In genomic region chr12:122356192-122356635, GRCh38 we compare ENCODE assay signal across 8 cellular contexts.
DNase-seq lines count a peak whose midpoint lies in the region; ATAC-seq and TF ChIP-seq lines count a peak whose summit lies in the region.

No MANE protein-coding gene starts in this region.

- no peak overlapping the region for H3K4me3 ChIP-seq in ACC112 (ENCODE audit: low read depth, low read length)
- no peak overlapping the region for H3K4me3 ChIP-seq in colonic mucosa
- H3K4me3 ChIP-seq in lung = no peak overlapping the region

- H2AFZ ChIP-seq in ACC112 (ENCODE audit: low read length, unreplicated experiment) = no peak overlapping the region

- H3K9me3 ChIP-seq in colonic mucosa (no peaks in the 10 kb centered on the region), lung (ENCODE audit: control insufficient read depth in 2 of 2, insufficient read depth in 1 of 2, low read length in 1 of 2) (no peaks in the 10 kb centered on the region)

- H3K79me2 ChIP-seq in ACC112 (ENCODE audit: control insufficient read depth, insufficient read depth, low read length, unreplicated experiment) = no peaks in the 10 kb centered on the region

- intact Hi-C loops in colonic mucosa (cut with DNase I) = no loop called here

- peaks cover 3% of the 10 kb centered on the region for H3K4me1 ChIP-seq in ACC112 (ENCODE audit: control insufficient read depth, insufficient read depth, low read length, unreplicated experiment)
- no peaks in the 10 kb centered on the region for H3K4me1 ChIP-seq in colonic mucosa
- H3K4me1 ChIP-seq in lung (ENCODE audit: control insufficient read depth in 2 of 2, insufficient read depth in 2 of 2, low read length in 2 of 2) = no peaks in the 10 kb centered on the region

- H3K36me3 ChIP-seq in ACC112 (ENCODE audit: insufficient read depth, low read length) = peaks cover 10% of the 10 kb centered on the region
- H3K36me3 ChIP-seq in colonic mucosa = peaks cover 16% of the 10 kb centered on the region
- H3K36me3 ChIP-seq in lung (ENCODE audit: control insufficient read depth in 2 of 2, insufficient read depth in 2 of 2, low read length in 2 of 2) = peaks cover 28 to 29% of the 10 kb centered on the region in 2 donors

- TF ChIP-seq CTCF in colonic mucosa (IDR thresholded peaks at IDR 0.05) (peak; percentile 80), lung (IDR thresholded peaks at IDR 0.05; ENCODE audit: control extremely low read depth, extremely low read depth) (peak; percentile 37)

- DNase-seq in GM19238 (ENCODE audit: insufficient read length, low spot score) (peak; percentile 10), NCI-H2227 treated with DMSO at 0.1 percent for 48 hours (lab: John Stamatoyannopoulos, UW) (peak; percentile 58), colonic mucosa (peak; percentile 53), lung (ENCODE audit: low spot score) (no peak)
- DNase-seq in stimulated activated CD8-positive, alpha-beta memory T cell treated with anti-CD3 and anti-CD28 coated beads, Interleukin-4, amount 100 ng/mL, for 24 hours (ENCODE audit: low read depth) = peak; percentile 28

- no peak overlapping the region for H3K9ac ChIP-seq in colonic mucosa (ENCODE audit: low read depth in 2 of 2, low read length in 2 of 2)

- H3K27ac ChIP-seq in ACC112 (ENCODE audit: low read depth, low read length) (peak overlapping the region; percentile 57), colonic mucosa (no peak overlapping the region), lung (ENCODE audit: low read depth in 1 of 2, low read length in 1 of 2) (no peak overlapping the region)

- WGBS in lung, 2 donors = 40 to 41% methylated on average over 3 of the region's 3 CpGs

- peak; percentile 75 to 83 for ATAC-seq in activated CD4-positive, CD25-positive, alpha-beta regulatory T cell treated with anti-CD3 and anti-CD28 coated beads, Interleukin-2, amount 50 U/mL, for 24 hours
- ATAC-seq in lung (ENCODE audit: insufficient read depth, low FRiP score) (no peak), HG02938 (IDR thresholded peaks at IDR 0.05; ENCODE audit: unreplicated experiment) (no peak)

- no peaks in the 10 kb centered on the region for H3K27me3 ChIP-seq in ACC112 (ENCODE audit: insufficient read depth, low read length)
- no peaks in the 10 kb centered on the region for H3K27me3 ChIP-seq in colonic mucosa
- H3K27me3 ChIP-seq in lung (ENCODE audit: control insufficient read depth, insufficient read depth) = no peaks in the 10 kb centered on the region

Comparison
In these comparisons a context has a peak if more than half of its experiments do, and no peak if none do; other contexts are left out.
1. ATAC-seq: peak in activated CD4-positive, CD25-positive, alpha-beta regulatory T cell treated with anti-CD3 and anti-CD28 coated beads, Interleukin-2, amount 50 U/mL, for 24 hours (2 of 2); none in lung (single experiment) and HG02938 (single experiment).